ENCODE assay signal across 8 cellular contexts in the genomic region with DNA sequence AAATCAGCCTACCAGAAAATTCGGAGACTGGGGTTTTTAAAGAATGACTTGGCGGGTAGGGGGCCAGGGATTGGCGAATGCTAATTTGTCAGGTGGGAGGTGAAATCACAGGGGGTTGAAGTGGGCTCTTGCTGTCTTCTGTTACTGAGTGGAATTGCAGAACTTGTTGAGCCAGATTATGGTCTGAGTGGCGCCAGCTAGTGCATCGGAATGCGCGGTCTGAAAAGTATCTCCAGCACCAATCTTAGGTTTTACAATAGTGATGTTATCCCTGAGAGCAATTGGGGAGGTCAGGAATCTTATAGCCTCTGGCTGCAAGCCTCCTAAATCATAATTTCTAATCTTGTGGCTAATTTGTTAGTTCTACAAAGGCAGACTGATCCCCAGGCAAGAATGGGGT. TPM values are rescaled to one million over a fixed set of nuclear protein-coding genes. Genes with fewer than 3 reads are reported as not detected.
A peak's percentile ranks its signal among the peaks of the same experiment; 100 is the strongest.
DNase-seq lines count a peak whose midpoint lies in the region; ATAC-seq and TF ChIP-seq lines count a peak whose summit lies in the region.

No MANE protein-coding gene starts in this region.

- ATAC-seq in thoracic aorta (ENCODE audit: insufficient number of reproducible peaks, low FRiP score, low read depth): no peak
- no peak for ATAC-seq in GM18870 (IDR thresholded peaks at IDR 0.05; ENCODE audit: unreplicated experiment)

- no peak for TF ChIP-seq CTCF in thoracic aorta (IDR thresholded peaks at IDR 0.05)

- H3K4me3 ChIP-seq in adipocyte (ENCODE audit: low read length) (peak overlapping the region; percentile 99), thoracic aorta (peak overlapping the region; percentile 99)

- peaks cover 25% of the 10 kb centered on the region for H3K4me1 ChIP-seq in adipocyte (ENCODE audit: control insufficient read depth, insufficient read depth, low read length)
- H3K4me1 ChIP-seq in thoracic aorta (ENCODE audit: control insufficient read depth in 1 of 2, low read depth in 2 of 2): peaks cover 9 to 21% of the 10 kb centered on the region in 2 donors

- H3K27me3 Mint-ChIP-seq in activated CD4-positive, alpha-beta T cell treated with anti-CD3 and anti-CD28 coated beads, Interleukin-2, amount 10 ng/mL, durations not matched to agents 7 days and 5 days: no peaks in the 10 kb centered on the region

- peak overlapping the region; percentile 85 for H3K27ac Mint-ChIP-seq in activated CD4-positive, alpha-beta T cell treated with anti-CD3 and anti-CD28 coated beads, Interleukin-2, amount 10 ng/mL, durations not matched to agents 7 days and 5 days

- peak overlapping the region; percentile 98 for H3K9ac ChIP-seq in adipocyte (ENCODE audit: low read length)

- CTCF ChIA-PET in activated CD4-positive, alpha-beta T cell treated with anti-CD3 and anti-CD28 coated beads, Interleukin-2, amount 10 ng/mL, durations not matched to agents 7 days and 5 days (lab: Charles Lee): no interaction called here

- POLR2A ChIA-PET in activated CD4-positive, alpha-beta T cell treated with anti-CD3 and anti-CD28 coated beads, Interleukin-2, amount 10 ng/mL, durations not matched to agents 7 days and 5 days (lab: Charles Lee): no interaction called here

- H3K9me3 ChIP-seq in adipocyte (ENCODE audit: control insufficient read depth, low read length) (no peaks in the 10 kb centered on the region), thoracic aorta (no peaks in the 10 kb centered on the region)

- H3K36me3 ChIP-seq in adipocyte (ENCODE audit: control insufficient read depth, insufficient read depth, low read length, severe bottlenecking): no peaks in the 10 kb centered on the region
- no peaks in the 10 kb centered on the region for H3K36me3 ChIP-seq in thoracic aorta

- no peak for DNase-seq in activated CD4-positive, alpha-beta T cell treated with anti-CD3 and anti-CD28 coated beads, Interleukin-2, amount 10 ng/mL, durations not matched to agents 7 days and 5 days
- DNase-seq in activated CD4-positive, alpha-beta T cell treated with anti-CD3 and anti-CD28 coated beads, Interleukin-2, amount 50 U/mL, for 1 hour: no peak
- DNase-seq in adipocyte (ENCODE audit: low read depth) (no peak), left kidney (ENCODE audit: low read depth, low spot score) (peak; percentile 48), thoracic aorta (ENCODE audit: low spot score) (no peak), NK-92 (lab: John Stamatoyannopoulos, UW; ENCODE audit: unreplicated experiment) (no peak), NCI-H1930 (lab: John Stamatoyannopoulos, UW) (no peak)

- peak overlapping the region; percentile 72 for H3K4me3 Mint-ChIP-seq in activated CD4-positive, alpha-beta T cell treated with anti-CD3 and anti-CD28 coated beads, Interleukin-2, amount 10 ng/mL, durations not matched to agents 7 days and 5 days

- peaks cover 31% of the 10 kb centered on the region for H3K36me3 Mint-ChIP-seq in activated CD4-positive, alpha-beta T cell treated with anti-CD3 and anti-CD28 coated beads, Interleukin-2, amount 10 ng/mL, durations not matched to agents 7 days and 5 days (ENCODE audit: low read depth)

- peaks cover 10% of the 10 kb centered on the region for H3K9me3 Mint-ChIP-seq in activated CD4-positive, alpha-beta T cell treated with anti-CD3 and anti-CD28 coated beads, Interleukin-2, amount 10 ng/mL, durations not matched to agents 7 days and 5 days

- peaks cover 43% of the 10 kb centered on the region for H3K4me1 Mint-ChIP-seq in activated CD4-positive, alpha-beta T cell treated with anti-CD3 and anti-CD28 coated beads, Interleukin-2, amount 10 ng/mL, durations not matched to agents 7 days and 5 days

- H3K27ac ChIP-seq in thoracic aorta: peak overlapping the region; percentile 92 to 98

- H3K27me3 ChIP-seq in adipocyte (replicated peaks; ENCODE audit: control insufficient read depth, insufficient read depth, low read length) (no peaks in the 10 kb centered on the region), thoracic aorta (replicated peaks; ENCODE audit: insufficient read depth) (no peaks in the 10 kb centered on the region)

RNA-seq across cellular contexts. Expression of gene RBL2, which starts 0.8 kb away (rescaled TPM):
- total RNA-seq in activated CD4-positive, alpha-beta T cell treated with anti-CD3 and anti-CD28 coated beads, Interleukin-2, amount 10 ng/mL, durations not matched to agents 7 days and 5 days: 100 to 1,000 TPM; 178 to 188 TPM
- 100 to 1,000 TPM in 1 of 2 donors, 10 to 100 TPM in 1; 75.8 to 127 TPM for total RNA-seq in thoracic aorta
